22 cellular contexts compared by ENCODE assay signal in the genomic region with DNA sequence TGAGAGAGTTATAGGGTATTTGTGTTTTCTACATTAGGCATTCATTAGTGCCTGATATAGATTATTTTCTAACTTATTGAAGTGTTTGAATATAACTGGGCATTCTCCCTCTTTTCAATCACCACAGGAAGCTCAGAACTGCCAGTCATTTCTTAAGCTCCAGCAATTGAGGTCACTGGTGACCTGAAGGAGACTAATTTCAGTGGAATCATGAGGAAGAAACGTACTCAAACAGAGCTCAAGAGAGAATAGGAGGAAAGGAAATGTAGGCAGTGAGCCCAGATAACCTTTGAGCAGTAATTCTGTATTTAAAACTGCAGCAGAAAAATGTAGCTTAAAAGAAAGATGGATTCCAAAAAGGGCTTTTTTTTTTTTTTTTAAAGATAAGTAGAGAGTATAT.
DNase-seq lines count a peak whose midpoint lies in the region; ATAC-seq, FAIRE-seq and TF ChIP-seq lines count a peak whose summit lies in the region.
"Had no signal": no experiment of that assay in that cellular context is flagged by ENCODE, and none has a peak within 500 bp of the region (broad histone marks: within the 10 kb centered on the region; RNA-seq: fewer than 3 reads in every experiment).

No MANE protein-coding gene starts in this region.

- no peaks in the 10 kb centered on the region for H3K27me3 ChIP-seq in KMS-11 (ENCODE audit: insufficient read depth, low read depth)
- H3K27me3 ChIP-seq: BE2C, BLaER1 had no signal

- H3K36me3 Mint-ChIP-seq in activated CD8-positive, alpha-beta memory T cell treated with anti-CD3 and anti-CD28 coated beads, Interleukin-2, amount 10 ng/mL, durations not matched to agents 7 days and 5 days: no peaks in the 10 kb centered on the region
- H3K36me3 Mint-ChIP-seq: CD14-positive monocyte; CD4-positive, alpha-beta memory T cell; CD4-positive, CD25-positive, alpha-beta regulatory T cell had no signal

- H3K79me2 ChIP-seq in KMS-11 (ENCODE audit: insufficient read depth, low read depth): no peaks in the 10 kb centered on the region

- no peak overlapping the region for H3K27ac Mint-ChIP-seq in activated CD8-positive, alpha-beta memory T cell treated with anti-CD3 and anti-CD28 coated beads, Interleukin-2, amount 10 ng/mL, durations not matched to agents 7 days and 5 days
- H3K27ac Mint-ChIP-seq: CD14-positive monocyte; CD4-positive, alpha-beta memory T cell; CD4-positive, CD25-positive, alpha-beta regulatory T cell; CD8-positive, alpha-beta memory T cell had no signal

- H4K20me1 ChIP-seq in KMS-11 (ENCODE audit: insufficient read depth): no peaks in the 10 kb centered on the region
- H4K20me1 ChIP-seq: BLaER1 had no signal

- H3K4me1 Mint-ChIP-seq in activated CD8-positive, alpha-beta memory T cell treated with anti-CD3 and anti-CD28 coated beads, Interleukin-2, amount 10 ng/mL, durations not matched to agents 7 days and 5 days: no peaks in the 10 kb centered on the region
- H3K4me1 Mint-ChIP-seq: CD14-positive monocyte; CD4-positive, alpha-beta memory T cell; CD4-positive, CD25-positive, alpha-beta regulatory T cell; CD8-positive, alpha-beta memory T cell had no signal

- FAIRE-seq in D721Med (lab: Jason Lieb, UNC): peak; percentile 38
- FAIRE-seq: G401.6, GM12891, GM19239 had no signal

- H3K9me3 Mint-ChIP-seq in activated CD8-positive, alpha-beta memory T cell treated with anti-CD3 and anti-CD28 coated beads, Interleukin-2, amount 10 ng/mL, durations not matched to agents 7 days and 5 days (ENCODE audit: low read depth): peaks cover 8% of the 10 kb centered on the region

- TF ChIP-seq CTCF in D721Med (IDR thresholded peaks at IDR 0.05; ENCODE audit: insufficient read depth, missing control alignments) (no peak), KMS-11 (conservative IDR thresholded peaks at IDR 0.05; ENCODE audit: low read depth, low read length) (no peak)

- H2AFZ ChIP-seq in KMS-11 (ENCODE audit: low read depth): peak overlapping the region; percentile 20; the same call in 1 of the 2 replicates

- peak overlapping the region; percentile 86; the same call in 1 of the 2 replicates for H3K27ac ChIP-seq in KMS-11
- H3K27ac ChIP-seq: 22Rv1, BLaER1 had no signal

- no peak overlapping the region for H3K9ac ChIP-seq in KMS-11
- H3K9ac ChIP-seq: BLaER1 had no signal

- DNase-seq in D721Med (ENCODE audit: insufficient read length, low spot score) (no peak), dermis blood vessel endothelial cell (peak; percentile 57), pulmonary artery endothelial cell (ENCODE audit: low read depth, low spot score) (peak; percentile 19), NCI-H146 (lab: John Stamatoyannopoulos, UW) (no peak), NCI-H187 treated with DMSO at 0.1 percent for 48 hours (lab: John Stamatoyannopoulos, UW) (no peak)
- DNase-seq in activated CD8-positive, alpha-beta memory T cell treated with anti-CD3 and anti-CD28 coated beads, Interleukin-2, amount 10 ng/mL, durations not matched to agents 7 days and 5 days: no peak
- DNase-seq: ACHN; BE2C; C1 segment of cervical spinal cord; CD4-positive, alpha-beta memory T cell; CD4-positive, CD25-positive, alpha-beta regulatory T cell; CD8-positive, alpha-beta memory T cell; COR-L47; DMS79 treated with DMSO at 0.1 percent for 48 hours; GF-D8 had no signal

- CTCF ChIA-PET in activated CD8-positive, alpha-beta memory T cell treated with anti-CD3 and anti-CD28 coated beads, Interleukin-2, amount 10 ng/mL, durations not matched to agents 7 days and 5 days (lab: Charles Lee): no interaction called here

- H3K4me1 ChIP-seq in KMS-11 (ENCODE audit: low read depth, poor library complexity, severe bottlenecking): peaks cover 97% of the 10 kb centered on the region
- H3K4me1 ChIP-seq: BE2C, BLaER1 had no signal

- ATAC-seq in activated CD8-positive, alpha-beta memory T cell treated with anti-CD3 and anti-CD28 coated beads, Interleukin-2, amount 10 ng/mL, durations not matched to agents 7 days and 5 days: no peak

- peak overlapping the region; percentile 63 for H3K4me2 ChIP-seq in KMS-11
- H3K4me2 ChIP-seq: BLaER1 had no signal

- no peaks in the 10 kb centered on the region for H3K36me3 ChIP-seq in KMS-11 (ENCODE audit: insufficient read depth)
- H3K36me3 ChIP-seq: BE2C, BLaER1 had no signal

- H3K4me3 Mint-ChIP-seq in activated CD8-positive, alpha-beta memory T cell treated with anti-CD3 and anti-CD28 coated beads, Interleukin-2, amount 10 ng/mL, durations not matched to agents 7 days and 5 days: no peak overlapping the region
- H3K4me3 Mint-ChIP-seq: CD14-positive monocyte; CD4-positive, alpha-beta memory T cell; CD4-positive, CD25-positive, alpha-beta regulatory T cell; CD8-positive, alpha-beta memory T cell had no signal

- H3K4me3 ChIP-seq in KMS-11 (IDR thresholded peaks at IDR 0.05; ENCODE audit: insufficient read depth, low read depth, low read length): no peak overlapping the region
- H3K4me3 ChIP-seq: BLaER1 had no signal

- H3K27me3 Mint-ChIP-seq in activated CD8-positive, alpha-beta memory T cell treated with anti-CD3 and anti-CD28 coated beads, Interleukin-2, amount 10 ng/mL, durations not matched to agents 7 days and 5 days: no peaks in the 10 kb centered on the region
- H3K27me3 Mint-ChIP-seq: CD4-positive, alpha-beta memory T cell; CD4-positive, CD25-positive, alpha-beta regulatory T cell; CD8-positive, alpha-beta memory T cell had no signal

Comparison
In these comparisons a context has a peak if more than half of its experiments do, and no peak if none do; other contexts are left out.
1. DNase-seq: peak in dermis blood vessel endothelial cell (single experiment) and pulmonary artery endothelial cell (single experiment); none in D721Med (single experiment), NCI-H146 (single experiment), NCI-H187 treated with DMSO at 0.1 percent for 48 hours (single experiment) and activated CD8-positive, alpha-beta memory T cell treated with anti-CD3 and anti-CD28 coated beads, Interleukin-2, amount 10 ng/mL, durations not matched to agents 7 days and 5 days (single experiment).